15 cellular contexts compared by ENCODE assay signal in genomic region chr18:39435986-39436385, GRCh38.
A peak's percentile ranks its signal among the peaks of the same experiment; 100 is the strongest.
DNase-seq lines count a peak whose midpoint lies in the region; ATAC-seq and TF ChIP-seq lines count a peak whose summit lies in the region.
"Had no signal": no experiment of that assay in that cellular context is flagged by ENCODE, and none has a peak within 500 bp of the region (broad histone marks: within the 10 kb centered on the region; RNA-seq: fewer than 3 reads in every experiment).

No MANE protein-coding gene starts in this region.

- CTCF ChIA-PET in HEK293 (lab: Yijun Ruan, JAX) = no interaction called here

- H3K36me3 ChIP-seq in HEK293 (ENCODE audit: control insufficient read depth in 2 of 2, insufficient read depth in 1 of 2, low read length in 2 of 2) = no peaks in the 10 kb centered on the region
- H3K36me3 ChIP-seq: BLaER1 had no signal

- POLR2A ChIA-PET in HEK293 (lab: Yijun Ruan, JAX) = no interaction called here

- no peaks in the 10 kb centered on the region for H3K27me3 Mint-ChIP-seq in nephron progenitor cell (ENCODE audit: low read depth, poor library complexity)
- H3K27me3 Mint-ChIP-seq: CD8-positive, alpha-beta memory T cell had no signal

- H3K4me1 ChIP-seq in HEK293 (ENCODE audit: control insufficient read depth, insufficient read depth, low read length) = no peaks in the 10 kb centered on the region
- H3K4me1 ChIP-seq: Caco-2 had no signal

- H3K4me1 Mint-ChIP-seq in nephron progenitor cell = no peaks in the 10 kb centered on the region
- H3K4me1 Mint-ChIP-seq: CD8-positive, alpha-beta memory T cell; GM23338 had no signal

- no peak overlapping the region for H3K27ac Mint-ChIP-seq in nephron progenitor cell
- H3K27ac Mint-ChIP-seq: CD8-positive, alpha-beta memory T cell; GM23338 had no signal

- no peak overlapping the region for H3K4me3 Mint-ChIP-seq in nephron progenitor cell
- H3K4me3 Mint-ChIP-seq: CD8-positive, alpha-beta memory T cell; GM23338 had no signal

- no peaks in the 10 kb centered on the region for H3K9me3 ChIP-seq in HEK293 (ENCODE audit: control insufficient read depth, insufficient read depth, low read depth, low read length)
- H3K9me3 ChIP-seq: BLaER1, Caco-2 had no signal

- H3K27ac ChIP-seq in HEK293 (ENCODE audit: extremely low read depth, low read depth, low read length) = no peak overlapping the region
- H3K27ac ChIP-seq: BLaER1, HL-60 had no signal

- peaks cover 6% of the 10 kb centered on the region for H3K9me3 Mint-ChIP-seq in nephron progenitor cell

- TF ChIP-seq CTCF in HEK293 (tag by site-specific recombination; IDR thresholded peaks at IDR 0.05) (no peak), nephron progenitor cell (IDR thresholded peaks at IDR 0.05) (no peak)

- no peak for ATAC-seq in GM19467 (IDR thresholded peaks at IDR 0.05; ENCODE audit: unreplicated experiment)
- ATAC-seq: GM23338, K562 had no signal

- DNase-seq in SW480 (ENCODE audit: low spot score) (peak; percentile 1), mucosa of gallbladder (ENCODE audit: low spot score) (peak; percentile 19), globus pallidus (ENCODE audit: low spot score) (no peak), nephron progenitor cell (no peak), NCI-H2196 treated with DMSO at 0.1 percent for 48 hours (lab: John Stamatoyannopoulos, UW; ENCODE audit: unreplicated experiment) (no peak)
- DNase-seq: AML-193; Caco-2; CD8-positive, alpha-beta memory T cell; H7 had no signal

- H3K36me3 Mint-ChIP-seq in nephron progenitor cell (ENCODE audit: low read depth) = peaks cover 9% of the 10 kb centered on the region

- no peak overlapping the region for H3K4me3 ChIP-seq in HEK293 (ENCODE audit: low read depth, low read length)
- H3K4me3 ChIP-seq: BLaER1, GM23338, K562 had no signal

TF ChIP-seq in HEK293, 187 proteins besides CTCF, POLR2A, EP300 and RAD21:
- TF ChIP-seq PRDM6 (tag by site-specific recombination; IDR thresholded peaks at IDR 0.05) (0 out of 2 replicates have a peak, but pooled peaks have one; percentile 20), PRDM2 (tag by site-specific recombination; IDR thresholded peaks at IDR 0.05; ENCODE audit: borderline replicate concordance) (no peak), ZNF626 (tag by site-specific recombination; IDR thresholded peaks at IDR 0.05) (no peak), ZBTB20 (tag by site-specific recombination; IDR thresholded peaks at IDR 0.05) (no peak), ZBTB44 (tag by site-specific recombination; IDR thresholded peaks at IDR 0.05) (no peak), ZNF354C (tag by site-specific recombination; IDR thresholded peaks at IDR 0.05; ENCODE audit: borderline replicate concordance, low read depth) (no peak)
TF ChIP-seq in HEK293: peak in this region for 1.

Comparison
In these comparisons a context has a peak if more than half of its experiments do, and no peak if none do; other contexts are left out.
1. DNase-seq: peak in SW480 (single experiment) and mucosa of gallbladder (single experiment); none in globus pallidus (single experiment), nephron progenitor cell (single experiment) and NCI-H2196 treated with DMSO at 0.1 percent for 48 hours (single experiment).